ENCODE assay signal across 8 cellular contexts in the genomic region with DNA sequence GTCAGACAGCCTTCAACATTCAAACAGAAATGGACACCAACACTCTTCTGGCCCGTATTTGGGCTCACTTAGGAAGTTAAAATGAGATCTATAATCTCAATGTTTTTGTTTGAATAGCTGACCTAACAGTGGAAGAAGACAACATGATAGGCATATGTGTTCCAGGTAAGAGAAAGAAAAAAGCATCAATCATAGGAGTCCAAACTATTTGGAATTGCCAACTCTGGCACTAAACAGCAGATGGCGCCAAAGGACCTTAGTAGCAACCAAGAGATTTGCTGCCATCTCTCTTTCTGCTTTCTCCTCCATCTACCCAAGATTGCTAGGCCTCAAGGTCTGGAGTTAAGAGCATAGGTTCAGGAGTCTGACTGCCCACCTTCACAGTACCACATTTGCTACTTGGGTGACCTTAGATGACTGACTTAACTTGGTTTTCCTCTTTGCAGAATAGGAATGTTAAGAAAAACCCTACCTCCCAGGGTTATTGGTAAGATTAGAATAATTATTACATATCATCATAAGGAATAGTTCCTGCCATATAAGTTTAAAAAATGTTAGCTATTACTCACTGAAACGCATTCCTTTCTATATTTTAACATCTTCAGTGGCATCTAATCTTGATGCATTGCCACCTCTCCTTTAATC. TPM values are rescaled to one million over a fixed set of nuclear protein-coding genes. Genes with fewer than 3 reads are reported as not detected.
DNase-seq lines count a peak whose midpoint lies in the region; ATAC-seq and TF ChIP-seq lines count a peak whose summit lies in the region.

No MANE protein-coding gene starts in this region.

- no peak overlapping the region for H3K18ac ChIP-seq in IMR-90 (ENCODE audit: low read depth, low read length)

- no peaks in the 10 kb centered on the region for H3K9me1 ChIP-seq in IMR-90 (ENCODE audit: insufficient read depth, low read length)

- H2BK120ac ChIP-seq in IMR-90 (ENCODE audit: low read depth, low read length): no peak overlapping the region

- BruUV-seq in IMR-90 (replicated peaks; lab: Mats Ljungman, UMichigan) (no TSS peak), OCI-LY7 (replicated peaks; lab: Mats Ljungman, UMichigan) (no TSS peak)

- no peak overlapping the region for H4K5ac ChIP-seq in IMR-90 (ENCODE audit: low read depth, low read length)

- TF ChIP-seq EP300 in neural cell (conservative IDR thresholded peaks at IDR 0.05; ENCODE audit: poor library complexity, severe bottlenecking): no peak

- dilution Hi-C loops in IMR-90 (cut with HindIII; ENCODE audit: low sequenced_read_pairs, unreplicated experiment): no loop called here

- peak; percentile 99 for TF ChIP-seq RAD21 in IMR-90 (IDR thresholded peaks at IDR 0.05; ENCODE audit: low read length)
- peak; percentile 98 for TF ChIP-seq RAD21 in neural cell (conservative IDR thresholded peaks at IDR 0.05)

- no peak overlapping the region for H3K27ac ChIP-seq in IMR-90 (ENCODE audit: insufficient read depth, low read length)
- H3K27ac ChIP-seq in OCI-LY7 (ENCODE audit: low read depth, low read length, poor library complexity, severe bottlenecking): no peak overlapping the region
- H3K27ac ChIP-seq in neural cell (ENCODE audit: low read length): no peak overlapping the region

- H3K56ac ChIP-seq in IMR-90 (ENCODE audit: extremely low read depth, insufficient read depth, low read length): no peak overlapping the region

- H3K79me2 ChIP-seq in OCI-LY7 (ENCODE audit: insufficient read depth, low read depth, low read length) (no peaks in the 10 kb centered on the region), neural cell (replicated peaks; ENCODE audit: insufficient read depth, low read length) (no peaks in the 10 kb centered on the region)

- no peak overlapping the region for H2AK9ac ChIP-seq in IMR-90 (replicated peaks; ENCODE audit: low read depth, low read length, poor library complexity)

- WGBS in IMR-90 (ENCODE audit: extremely low coverage in 2 of 2, insufficient read length in 1 of 2), 2 experiments: no CpG with 5 or more reads among the region's 3 CpGs

- H2AFZ ChIP-seq in IMR-90 (replicated peaks; ENCODE audit: low read length, poor library complexity) (no peak overlapping the region), OCI-LY7 (ENCODE audit: low read length) (no peak overlapping the region), neural cell (ENCODE audit: low read depth, low read length) (no peak overlapping the region)

- POLR2A ChIA-PET in IMR-90 (lab: Charles Lee; ENCODE audit: unreplicated experiment) (no interaction called here), OCI-LY7 (lab: Charles Lee) (interaction anchor here (0.6 to 1.0 kb wide), 2 partner anchors 148 to 435 kb away, joined by 3 read pairs; no protein-coding TSS in a partner anchor)

- no peak overlapping the region for H2BK20ac ChIP-seq in IMR-90 (ENCODE audit: low read depth, low read length)

- no peak overlapping the region for H4K91ac ChIP-seq in IMR-90 (ENCODE audit: insufficient read depth, low read depth, low read length)

- CTCF ChIA-PET in IMR-90 (lab: Yijun Ruan, JAX): no interaction called here
- CTCF ChIA-PET in OCI-LY7 (lab: Charles Lee; ENCODE audit: unreplicated experiment): no interaction called here

- H3K14ac ChIP-seq in IMR-90 (replicated peaks; ENCODE audit: low read depth, low read length): no peak overlapping the region

- H2BK5ac ChIP-seq in IMR-90 (ENCODE audit: low read depth, low read length, poor library complexity, severe bottlenecking): no peak overlapping the region

- H4K20me1 ChIP-seq in IMR-90 (ENCODE audit: insufficient read depth, low read length) (no peaks in the 10 kb centered on the region), OCI-LY7 (ENCODE audit: insufficient read depth, low read length) (no peaks in the 10 kb centered on the region; the same call in 1 of the 2 replicates), neural cell (ENCODE audit: insufficient read depth) (no peaks in the 10 kb centered on the region)

- no peak overlapping the region for H3K4ac ChIP-seq in IMR-90 (ENCODE audit: low read depth, low read length)

- DNase-seq in D341Med (ENCODE audit: low spot score) (peak; percentile 71), IMR-90 (peak; percentile 73), OCI-LY7 (ENCODE audit: low spot score) (peak; percentile 84), fibroblast of gingiva (ENCODE audit: low read depth) (peak; percentile 66), GOT3 (lab: John Stamatoyannopoulos, UW) (no peak)
- peak; percentile 66 for DNase-seq in activated T-cell treated with anti-CD3 and anti-CD28 coated beads, Interleukin-2, amount 50 U/mL, for 1 hour
- peak; percentile 53 for DNase-seq in stimulated activated naive CD4-positive, alpha-beta T cell treated with Interleukin-2 at 50 U/mL for 16 hours (lab: John Stamatoyannopoulos, UW)

- no peak overlapping the region for H4K8ac ChIP-seq in IMR-90 (ENCODE audit: low read depth in 2 of 2, low read length in 2 of 2)

- intact Hi-C loops in IMR-90 (cut with micrococcal nuclease): loop anchor here (1.0 to 2.0 kb wide), 4 partner anchors 159 to 587 kb away; partner anchors contain the start of gene C1S
- intact Hi-C loops in OCI-LY7 (cut with micrococcal nuclease; ENCODE audit: unreplicated experiment): loop anchor here (1.0 kb wide), 2 partner anchors 241 to 419 kb away; no protein-coding TSS in a partner anchor

- H3K36me3 ChIP-seq in IMR-90 (ENCODE audit: control insufficient read depth, insufficient read depth, low read length): no peaks in the 10 kb centered on the region
- H3K36me3 ChIP-seq in OCI-LY7 (ENCODE audit: insufficient read depth, low read length): no peaks in the 10 kb centered on the region
- no peaks in the 10 kb centered on the region for H3K36me3 ChIP-seq in neural cell (ENCODE audit: insufficient read depth, low read length)

- ATAC-seq in IMR-90 (ENCODE audit: low read depth): peak; percentile 82

- H3K23ac ChIP-seq in IMR-90 (ENCODE audit: low read depth, low read length): no peak overlapping the region

- TF ChIP-seq CTCF in IMR-90 (conservative IDR thresholded peaks at IDR 0.05; ENCODE audit: low read depth, low read length): peak; percentile 97
- TF ChIP-seq CTCF in OCI-LY7 (conservative IDR thresholded peaks at IDR 0.05; ENCODE audit: low read length): peak; percentile 98
- peak; percentile 96 for TF ChIP-seq CTCF in neural cell (IDR thresholded peaks at IDR 0.05; ENCODE audit: poor library complexity, severe bottlenecking)

- H3F3A ChIP-seq in neural cell (ENCODE audit: insufficient read depth, low read length, poor library complexity, severe bottlenecking): no peaks in the 10 kb centered on the region

- H3K4me3 ChIP-seq in IMR-90 (ENCODE audit: insufficient read depth, low read depth, low read length): no peak overlapping the region
- no peak overlapping the region for H3K4me3 ChIP-seq in OCI-LY7 (ENCODE audit: low read depth, low read length, poor library complexity, severe bottlenecking)
- H3K4me3 ChIP-seq in neural cell (ENCODE audit: low read length): no peak overlapping the region

- peaks cover 9% of the 10 kb centered on the region for H3K27me3 ChIP-seq in IMR-90 (ENCODE audit: control insufficient read depth, insufficient read depth, low read length)
- H3K27me3 ChIP-seq in neural cell (ENCODE audit: insufficient read depth, low read depth, low read length): no peaks in the 10 kb centered on the region

- H3K4me1 ChIP-seq in IMR-90 (ENCODE audit: control insufficient read depth, insufficient read depth, low read length): no peaks in the 10 kb centered on the region
- H3K4me1 ChIP-seq in OCI-LY7 (ENCODE audit: insufficient read depth, low read length, poor library complexity, severe bottlenecking): no peaks in the 10 kb centered on the region

- H3K9me2 ChIP-seq in OCI-LY7 (ENCODE audit: insufficient read depth, low read length) (no peaks in the 10 kb centered on the region), neural cell (ENCODE audit: insufficient read depth, low read length) (no peaks in the 10 kb centered on the region)

- H3K9me3 ChIP-seq in IMR-90 (ENCODE audit: control insufficient read depth, insufficient read depth, low read length) (no peaks in the 10 kb centered on the region), OCI-LY7 (ENCODE audit: low read length) (no peaks in the 10 kb centered on the region), neural cell (ENCODE audit: low read length) (no peaks in the 10 kb centered on the region)

- in situ Hi-C loops in IMR-90 (cut with MboI; ENCODE audit: low sequenced_read_pairs): loop anchor here (5.0 kb wide), 2 partner anchors 243 to 423 kb away; no protein-coding TSS in a partner anchor

- no peak overlapping the region for H3K4me2 ChIP-seq in IMR-90 (ENCODE audit: low read depth, low read length)
- H3K4me2 ChIP-seq in OCI-LY7 (ENCODE audit: low read length): no peak overlapping the region
- no peak overlapping the region for H3K4me2 ChIP-seq in neural cell (ENCODE audit: low read length)

- H2AK5ac ChIP-seq in IMR-90 (ENCODE audit: low read depth, low read length): no peak overlapping the region

- TF ChIP-seq POLR2A in IMR-90 (IDR thresholded peaks at IDR 0.05; ENCODE audit: low read depth, low read length): 0 out of 2 replicates have a peak, but pooled peaks have one; percentile 44

- H3K79me1 ChIP-seq in IMR-90 (ENCODE audit: low read depth in 1 of 2, low read length in 2 of 2): no peaks in the 10 kb centered on the region

- no peak overlapping the region for H2BK15ac ChIP-seq in IMR-90 (ENCODE audit: low read depth, low read length)

- H3K9ac ChIP-seq in IMR-90 (ENCODE audit: low read depth, low read length) (no peak overlapping the region), neural cell (ENCODE audit: low read length) (no peak overlapping the region)

TF ChIP-seq in IMR-90, 13 proteins besides CTCF, POLR2A, EP300 and RAD21:
- peak; percentile 98 for TF ChIP-seq SMC3 (IDR thresholded peaks at IDR 0.05; ENCODE audit: low read depth, low read length)
- no peak for TF ChIP-seq FOS (IDR thresholded peaks at IDR 0.05; ENCODE audit: low read depth, low read length)

TF ChIP-seq in neural cell, 6 proteins besides CTCF, POLR2A, EP300 and RAD21 (continues in another document):
- peak; percentile 100 for TF ChIP-seq SMC3 (conservative IDR thresholded peaks at IDR 0.05; ENCODE audit: poor library complexity)

RNA-seq across cellular contexts. Expression of gene PEX5, which starts 30.2 kb away (rescaled TPM):
- total RNA-seq in IMR-90 (2012; rRNA removed): 18.3 and 18.6 TPM in 2 replicates
- polyA plus RNA-seq in IMR-90 (2012; rRNA removed): 13.6 and 14.4 TPM in 2 replicates
- polyA plus RNA-seq in IMR-90 (2012; cell fraction: cytosol; rRNA removed): 11.5 and 15.3 TPM in 2 replicates
- polyA plus RNA-seq in IMR-90 (2012; cell fraction: nucleus; rRNA removed; ENCODE audit: low replicate concordance): 15.5 and 16.8 TPM in 2 replicates
- 45.6 and 54.4 TPM in 2 replicates for total RNA-seq in OCI-LY7 (2014; rRNA removed; shearing (Covaris generic))
- total RNA-seq in OCI-LY7 (2022): 99.9 and 107 TPM in 2 replicates
- polyA plus RNA-seq in neural cell: 63.9 and 74.5 TPM in 2 replicates
- 55.2 and 63.1 TPM in 2 replicates for polyA minus RNA-seq in neural cell
